Comparison of ENCODE assay signal across 18 cellular contexts in the genomic region with DNA sequence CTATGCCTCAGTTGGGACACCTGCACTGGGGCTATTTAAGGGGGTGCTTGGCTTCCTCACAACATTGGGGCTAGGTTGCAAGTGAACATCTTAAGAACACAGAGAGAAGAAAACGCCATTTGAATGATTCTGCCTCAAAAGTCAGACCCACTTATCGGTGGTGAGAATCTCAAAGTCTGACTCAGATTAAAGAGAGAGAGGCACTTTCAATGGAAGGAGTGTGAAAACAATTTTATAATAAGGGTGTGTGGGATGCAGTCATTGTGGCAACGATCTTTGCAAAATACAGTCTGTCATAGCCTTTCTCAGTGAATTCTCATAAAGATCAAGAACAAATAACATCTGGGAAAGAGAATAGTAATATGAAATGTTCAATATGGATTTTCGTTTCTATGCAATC.
"Had no signal": no experiment of that assay in that cellular context is flagged by ENCODE, and none has a peak within 500 bp of the region (broad histone marks: within the 10 kb centered on the region; RNA-seq: fewer than 3 reads in every experiment).

No MANE protein-coding gene starts in this region.

- DNase-seq: activated CD4-positive, alpha-beta T cell treated with anti-CD3 and anti-CD28 coated beads, Interleukin-2, amount 50 U/mL, for 1 hour; activated naive CD4-positive, alpha-beta T cell treated with Interleukin-2 at 50 U/mL for 16 hours; activated naive CD8-positive, alpha-beta T cell treated with anti-CD3 and anti-CD28 coated beads, Interleukin-2, amount 50 U/mL, for 24 hours; activated T-cell treated with anti-CD3 and anti-CD28 coated beads for 4 hours; aorta; dorsolateral prefrontal cortex; endodermal cell; kidney; left ventricle myocardium inferior; natural killer cell; T-helper 9 cell; upper lobe of left lung had no signal

- H3K4me2 ChIP-seq: hepatocyte had no signal

- H3K4me1 ChIP-seq: right atrium auricular region had no signal

- H3K79me2 ChIP-seq: hepatocyte had no signal

- H3K9me3 ChIP-seq: left ventricle myocardium inferior, neutrophil, right atrium auricular region, upper lobe of left lung had no signal

- H3K27ac ChIP-seq: cardiac muscle cell, left ventricle myocardium inferior, neutrophil, right atrium auricular region had no signal

- H3K27me3 ChIP-seq: cardiac muscle cell, dorsolateral prefrontal cortex, hepatocyte, neutrophil, right atrium auricular region, upper lobe of left lung had no signal

- H3K4me3 ChIP-seq: cardiac muscle cell, dorsolateral prefrontal cortex, hepatocyte, left ventricle myocardium inferior, right atrium auricular region, upper lobe of left lung had no signal

- ATAC-seq: activated CD4-positive, CD25-positive, alpha-beta regulatory T cell treated with anti-CD3 and anti-CD28 coated beads, Interleukin-2, amount 50 U/mL, for 24 hours; activated naive CD8-positive, alpha-beta T cell treated with anti-CD3 and anti-CD28 coated beads, Interleukin-2, amount 50 U/mL, for 24 hours; activated T-helper 17 cell treated with anti-CD3 and anti-CD28 coated beads, Interleukin-2, amount 50 U/mL, for 72 hours; natural killer cell had no signal

- H2AFZ ChIP-seq: hepatocyte had no signal

- H3K36me3 ChIP-seq: cardiac muscle cell, left ventricle myocardium inferior, neutrophil, right atrium auricular region, upper lobe of left lung had no signal
